8 cellular contexts compared by ENCODE assay signal in the genomic region with DNA sequence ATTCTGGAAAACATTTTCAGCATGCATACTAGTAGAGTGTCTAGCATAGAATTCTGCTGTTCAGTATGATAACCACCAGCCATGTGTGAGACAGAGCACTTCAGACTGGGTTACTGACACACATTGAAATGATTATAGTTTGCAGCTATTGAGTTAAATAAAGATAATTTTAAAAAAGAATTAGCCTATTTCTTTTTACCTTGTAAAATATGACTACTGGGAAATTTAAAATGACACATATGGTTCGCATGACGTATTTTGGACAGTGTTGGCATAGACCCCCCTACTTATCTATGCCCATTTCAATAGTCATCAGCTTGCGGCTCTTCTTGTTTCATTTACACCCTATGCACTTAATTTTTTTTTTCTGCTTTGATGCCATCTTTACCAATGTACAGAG. TPM values are rescaled to one million over a fixed set of nuclear protein-coding genes. Genes with fewer than 3 reads are reported as not detected.
"Had no signal": no experiment of that assay in that cellular context is flagged by ENCODE, and none has a peak within 500 bp of the region (broad histone marks: within the 10 kb centered on the region; RNA-seq: fewer than 3 reads in every experiment).

No MANE protein-coding gene starts in this region.

- H3K4me3 ChIP-seq: GM23338 had no signal

- FAIRE-seq: H1, H54, HTR-8/SVneo had no signal

- H3K4me2 ChIP-seq: GM23338 had no signal

- H3K4me3 Mint-ChIP-seq: GM23338, H9 had no signal

- ATAC-seq: GM23338 had no signal

- H2AFZ ChIP-seq: GM23338 had no signal

- H3K27ac Mint-ChIP-seq: GM23338, H9 had no signal

- H3K36me3 Mint-ChIP-seq: IgD-negative memory B cell had no signal

- DNase-seq: H9, HCEC 1CT had no signal

RNA-seq across cellular contexts. Expression of a gene that starts 4.7 kb away (rescaled TPM):
- total RNA-seq: HT-29 had no signal
